8 cellular contexts compared by ENCODE assay signal in the genomic region with DNA sequence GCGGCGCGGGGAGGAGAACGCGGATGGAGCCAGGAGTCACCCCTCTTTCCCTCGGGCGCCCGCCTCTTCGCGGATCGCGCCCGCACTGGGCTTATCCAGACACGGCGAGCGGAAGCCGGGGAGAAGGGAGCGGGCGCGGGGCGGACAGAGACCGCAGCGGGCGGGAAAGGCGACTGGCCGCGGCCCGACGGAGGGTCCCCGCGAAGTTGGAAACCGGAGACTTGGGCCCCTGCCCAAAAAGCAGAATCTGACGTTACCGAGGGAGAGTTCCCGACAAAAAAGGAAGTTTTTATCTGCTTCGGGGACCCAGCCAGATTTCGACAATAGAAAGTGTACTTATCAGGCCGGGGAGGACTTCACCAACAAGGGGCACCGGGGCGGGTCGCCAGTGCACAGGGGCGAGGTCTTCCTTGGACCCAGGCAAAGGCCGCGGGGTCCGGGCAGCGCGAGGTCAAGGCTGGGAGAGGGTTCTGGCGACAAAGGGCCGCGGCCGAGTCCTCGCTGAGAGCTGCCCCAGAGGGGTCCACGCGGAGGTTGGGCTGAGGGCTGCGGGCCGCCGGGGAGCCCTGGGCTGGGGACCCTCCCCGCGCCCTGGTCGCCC. TPM values are rescaled to one million over a fixed set of nuclear protein-coding genes. Genes with fewer than 3 reads are reported as not detected.
DNase-seq lines count a peak whose midpoint lies in the region; ATAC-seq and TF ChIP-seq lines count a peak whose summit lies in the region.

No MANE protein-coding gene starts in this region.

- H3K4me3 ChIP-seq in BE2C (ENCODE audit: low read depth, low read length) (peak overlapping the region; percentile 40), LNCaP clone FGC (ENCODE audit: low read depth, low read length) (peak overlapping the region; percentile 35)

- H3K36me3 ChIP-seq in BE2C, result no peaks in the 10 kb centered on the region

- no peak for ATAC-seq in GM21381 (IDR thresholded peaks at IDR 0.05; ENCODE audit: unreplicated experiment)

- peak overlapping the region; percentile 66 for H3K4me3 Mint-ChIP-seq in mesothelial cell of epicardium

- H3K4me1 ChIP-seq in BE2C, result no peaks in the 10 kb centered on the region

- H3K9me3 ChIP-seq in BE2C, result no peaks in the 10 kb centered on the region

- peaks cover 3% of the 10 kb centered on the region for H3K9me3 Mint-ChIP-seq in mesothelial cell of epicardium

- H3K27ac Mint-ChIP-seq in mesothelial cell of epicardium, result no peak overlapping the region

- peaks cover 70% of the 10 kb centered on the region for H3K27me3 Mint-ChIP-seq in mesothelial cell of epicardium (ENCODE audit: low read depth)

- TF ChIP-seq CTCF in BE2C (IDR thresholded peaks at IDR 0.05; ENCODE audit: low read depth, low read length) (no peak), LNCaP clone FGC (IDR thresholded peaks at IDR 0.05; ENCODE audit: control insufficient read depth, extremely low read depth, insufficient read depth) (no peak), mesothelial cell of epicardium (IDR thresholded peaks at IDR 0.05; ENCODE audit: unreplicated experiment) (no peak)

- DNase-seq in BE2C, result no peak
- no peak for DNase-seq in LNCaP clone FGC (ENCODE audit: low read depth)
- peak; percentile 23 for DNase-seq in dermis blood vessel endothelial cell
- DNase-seq in mesothelial cell of epicardium (ENCODE audit: low spot score in 2 of 2, unreplicated experiment in 2 of 2), result peak in 1 of 2 experiments; percentile 60
- no peak for DNase-seq in medulla oblongata (ENCODE audit: extremely low spot score)
- no peak for DNase-seq in NCI-H1694 (lab: John Stamatoyannopoulos, UW)
- no peak for DNase-seq in mesenteric fat pad (ENCODE audit: low spot score)

- peaks cover 22% of the 10 kb centered on the region for H3K27me3 ChIP-seq in BE2C

- peaks cover 12% of the 10 kb centered on the region for H3K4me1 Mint-ChIP-seq in mesothelial cell of epicardium

- H3K36me3 Mint-ChIP-seq in mesothelial cell of epicardium, result peaks cover 4% of the 10 kb centered on the region

RNA-seq across cellular contexts. Expression of a gene that starts 0.5 kb away (rescaled TPM):
- not detected for polyA plus RNA-seq in BE2C (2012; ENCODE audit: insufficient read depth, insufficient read length, low read depth)
- total RNA-seq in dermis blood vessel endothelial cell (0.28 and 0.51 TPM in 2 replicates), mesothelial cell of epicardium (1.3 to 1.9 TPM (median 1.5 TPM) in 3 replicates), mesenteric fat pad (5.5 TPM)

RNA-seq across cellular contexts. Expression of a gene that starts 45.3 kb away (rescaled TPM):
- polyA plus RNA-seq in BE2C (2012; ENCODE audit: insufficient read depth, insufficient read length, low read depth), result 44.2 TPM
- total RNA-seq in dermis blood vessel endothelial cell (0.19 and 0.68 TPM in 2 replicates), mesothelial cell of epicardium (8.7 to 9.9 TPM (median 9.9 TPM) in 3 replicates), mesenteric fat pad (5.4 TPM)

RNA-seq across cellular contexts. Expression of a gene that starts 47.6 kb away (rescaled TPM):
- polyA plus RNA-seq in BE2C (2012; ENCODE audit: insufficient read depth, insufficient read length, low read depth), result 160 TPM
- 1.6 and 4.4 TPM in 2 replicates for total RNA-seq in dermis blood vessel endothelial cell
- total RNA-seq in mesothelial cell of epicardium, result 8.6 to 10.4 TPM (median 10.1 TPM) in 3 replicates
- total RNA-seq in mesenteric fat pad, result 55.6 TPM

RNA-seq across cellular contexts. Expression of a gene that starts 58.4 kb away (rescaled TPM):
- 1.4 TPM for polyA plus RNA-seq in BE2C (2012; ENCODE audit: insufficient read depth, insufficient read length, low read depth)
- not detected in 2 replicates for total RNA-seq in dermis blood vessel endothelial cell
- total RNA-seq in mesothelial cell of epicardium, result 1.3 to 1.5 TPM (median 1.4 TPM) in 3 replicates
- total RNA-seq in mesenteric fat pad, result 0.93 TPM
